Comparison of ENCODE assay signal across 8 cellular contexts in the genomic region with DNA sequence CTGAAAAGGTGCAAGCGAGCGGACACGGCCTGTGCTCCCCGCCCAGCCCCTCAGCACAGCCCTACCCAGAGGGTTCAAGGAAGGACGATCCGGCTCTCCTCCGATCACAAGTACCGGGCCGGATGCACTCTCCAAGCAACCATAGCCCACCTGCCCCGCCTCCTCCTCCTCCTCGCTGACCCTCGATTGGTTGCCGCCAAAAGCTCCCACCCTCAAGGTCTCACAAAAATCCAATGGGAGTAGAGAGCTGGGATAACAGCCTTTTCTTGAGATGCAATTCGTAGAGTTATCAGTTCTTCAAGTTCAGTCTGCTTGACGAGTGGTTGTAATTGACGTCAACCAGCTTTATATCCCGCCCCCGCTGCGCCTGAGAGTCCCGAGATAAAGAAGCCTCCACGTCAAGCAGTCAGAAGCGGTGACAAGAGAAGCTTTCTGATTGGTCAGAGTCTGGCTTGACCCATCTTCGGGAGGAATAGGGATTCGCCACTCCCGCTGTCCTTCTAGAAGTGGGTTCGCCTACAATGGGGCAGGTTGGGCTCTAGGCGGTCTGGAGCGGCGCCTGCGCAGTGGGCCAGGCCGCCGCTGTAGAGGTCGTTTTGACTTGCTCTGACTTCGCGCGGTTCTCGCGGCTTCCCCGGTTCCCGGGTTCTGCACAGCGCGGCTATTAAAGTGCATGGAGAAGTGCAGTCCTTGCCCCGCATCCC. TPM values are rescaled to one million over a fixed set of nuclear protein-coding genes. Genes with fewer than 3 reads are reported as not detected.
DNase-seq lines count a peak whose midpoint lies in the region; ATAC-seq lines count a peak whose summit lies in the region.

A gene with protein sequence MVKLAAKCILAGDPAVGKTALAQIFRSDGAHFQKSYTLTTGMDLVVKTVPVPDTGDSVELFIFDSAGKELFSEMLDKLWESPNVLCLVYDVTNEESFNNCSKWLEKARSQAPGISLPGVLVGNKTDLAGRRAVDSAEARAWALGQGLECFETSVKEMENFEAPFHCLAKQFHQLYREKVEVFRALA (minus strand): TSS at position 154 of the 704 bp plus-strand sequence. CDS start 412 bp downstream, outside the sequence.

- peak within 1 kb of the TSS; percentile 84 for H3K4me3 ChIP-seq in HUES64 (ENCODE audit: low read length)

- H3K4me1 ChIP-seq in HUES64 (ENCODE audit: insufficient read depth, low read length) = peaks cover 9% of the 10 kb centered on the region

- peaks cover 7% of the 10 kb centered on the region for H3K36me3 ChIP-seq in HUES64 (ENCODE audit: insufficient read depth, low read length)

- peak within 1 kb of the TSS; percentile 55; the same call in 1 of the 2 replicates for H3K9ac ChIP-seq in HUES64 (ENCODE audit: low read depth, low read length)

- no peak within 1 kb of the TSS for H3K27ac ChIP-seq in HUES64 (ENCODE audit: low read depth, low read length)

- in situ Hi-C loops in Caki2 (cut with HindIII; ENCODE audit: low pct_unique_long_range_greater_than_20kb, low sequenced_read_pairs) = loop anchor here (10.0 kb wide), 3 partner anchors 51 to 231 kb away; no protein-coding TSS in a partner anchor

- DNase-seq in Caki2 (ENCODE audit: low read depth) = peak; percentile 100
- peak; percentile 100 for DNase-seq in OCI-M1 (lab: John Stamatoyannopoulos, UW)
- peak; percentile 95 for DNase-seq in activated T-cell treated with anti-CD3 and anti-CD28 coated beads for 24 hours (ENCODE audit: low read depth)
- peak; percentile 99 for DNase-seq in epidermal melanocyte (ENCODE audit: insufficient read length, low spot score)
- peak; percentile 100 for DNase-seq in middle frontal gyrus (ENCODE audit: extremely low spot score, low spot score)
- DNase-seq in stimulated activated CD8-positive, alpha-beta memory T cell treated with anti-CD3 and anti-CD28 coated beads, Interleukin-2, amount 100 ng/mL, for 48 hours (ENCODE audit: low read depth in 2 of 2) = peak; percentile 85 to 92

- H3K9me3 ChIP-seq in HUES64 (ENCODE audit: insufficient read depth, low read depth, low read length) = peaks cover 13% of the 10 kb centered on the region

- peaks cover 10% of the 10 kb centered on the region for H3K27me3 ChIP-seq in HUES64 (ENCODE audit: insufficient read depth, low read length)

- under 1% methylated on average over 43 of the region's 43 CpGs for WGBS in HUES64

- peak; percentile 91 for ATAC-seq in GM21447 (IDR thresholded peaks at IDR 0.05; ENCODE audit: unreplicated experiment)

RNA-seq across cellular contexts. Expression of the gene that starts here (rescaled TPM):
- total RNA-seq in Caki2 (2014; rRNA removed; shearing (Covaris generic); ENCODE audit: low replicate concordance) = 83.8 and 101 TPM in 2 replicates
- 26.1 TPM for polyA plus RNA-seq in HUES64 (2013, experiment 1 of 2)
- 35.0 TPM for polyA plus RNA-seq in HUES64 (2013, experiment 2 of 2)
